In the genomic region with DNA sequence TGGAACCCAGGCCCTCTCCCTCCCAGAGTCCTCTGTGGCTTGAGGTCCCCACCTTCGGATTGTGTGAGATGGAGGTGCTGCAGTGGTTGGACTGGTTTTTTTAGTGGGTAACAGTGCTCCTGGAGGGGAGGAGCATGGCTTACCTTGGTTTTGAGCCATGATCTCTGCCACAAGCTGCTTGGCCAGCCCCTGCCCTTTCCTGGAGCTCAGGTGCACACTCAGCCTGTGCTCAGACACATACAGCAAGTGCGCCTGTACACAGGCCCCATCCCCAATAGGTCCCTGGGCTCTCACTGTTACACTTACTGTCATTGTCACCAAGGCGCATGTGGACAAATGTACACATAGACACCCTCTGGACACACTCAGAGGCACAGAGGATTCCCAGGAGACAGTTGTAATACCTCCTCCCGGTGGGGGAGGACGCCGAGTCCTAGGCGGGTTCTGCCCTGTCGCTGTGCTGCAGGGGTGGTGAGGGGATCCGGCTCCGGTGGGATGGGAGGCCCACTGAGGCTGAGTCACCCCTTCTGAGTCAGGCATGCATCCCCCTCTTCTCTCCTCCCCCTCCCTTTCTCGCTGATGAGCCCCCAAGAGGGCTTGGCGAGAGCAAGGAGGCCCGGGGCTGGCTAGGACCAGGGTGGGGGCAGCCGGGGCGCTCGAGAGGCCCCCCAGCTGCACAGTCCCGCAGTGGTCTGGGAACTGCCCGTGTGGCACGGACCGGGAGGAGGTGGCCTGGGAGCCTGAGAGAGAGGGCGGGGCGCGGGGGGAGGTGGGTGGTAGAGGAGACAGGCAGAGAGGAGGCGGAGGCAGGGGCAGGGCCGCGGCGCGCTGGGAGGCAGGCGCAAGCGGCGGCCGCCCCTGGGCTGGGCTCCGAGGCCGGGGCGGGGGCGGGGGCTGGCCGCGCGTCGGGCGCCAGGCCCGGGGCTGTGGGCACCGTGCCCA, we compare ENCODE assay signal across 8 cellular contexts. TPM values are rescaled to one million over a fixed set of nuclear protein-coding genes. Genes with fewer than 3 reads are reported as not detected.
DNase-seq lines count a peak whose midpoint lies in the region; ATAC-seq, FAIRE-seq and TF ChIP-seq lines count a peak whose summit lies in the region.

No MANE protein-coding gene starts in this region.

- H3K4me3 ChIP-seq in endothelial cell of umbilical vein (replicated peaks in 1 of 3; ENCODE audit: insufficient read depth in 1 of 3, low read depth in 1 of 3, low read length in 3 of 3): peak overlapping the region; percentile 27 to 44 (median 35)

- intact Hi-C loops in endothelial cell of umbilical vein (cut with micrococcal nuclease): no loop called here
- intact Hi-C loops in activated T-helper 2 cell treated with anti-CD3 and anti-CD28 coated beads, Interferon-gamma antibody, Interleukin-2, Interleukin-4, amounts not matched to agents 10 μg/mL and 5 μg/mL and 100 μg/mL, durations not matched to agents 14 hours and 24 hours and 36 hours (cut with micrococcal nuclease): no loop called here

- H2AFZ ChIP-seq in endothelial cell of umbilical vein (ENCODE audit: low read depth, low read length): peak overlapping the region; percentile 91

- dilution Hi-C loops in endothelial cell of umbilical vein (cut with MboI; ENCODE audit: extremely low pct_ligation_motif_present, low sequenced_read_pairs): no loop called here

- no peak for TF ChIP-seq POLR2A in endothelial cell of umbilical vein (IDR thresholded peaks at IDR 0.05; ENCODE audit: low read depth, low read length)

- H3K9me1 ChIP-seq in endothelial cell of umbilical vein (replicated peaks; ENCODE audit: control insufficient read depth, extremely low read depth, insufficient read depth, low read length): no peaks in the 10 kb centered on the region

- no peaks in the 10 kb centered on the region for H3K9me3 Mint-ChIP-seq in stimulated activated effector memory CD8-positive, alpha-beta T cell treated with anti-CD3 and anti-CD28 coated beads, Interleukin-12 subunit alpha, Interleukin-12 subunit beta, amount 100 ng/mL, for 72 hours
- H3K9me3 Mint-ChIP-seq in activated T-helper 2 cell treated with anti-CD3 and anti-CD28 coated beads, Interferon-gamma antibody, Interleukin-2, Interleukin-4, amounts not matched to agents 10 μg/mL and 5 μg/mL and 100 μg/mL, durations not matched to agents 14 hours and 24 hours and 36 hours: no peaks in the 10 kb centered on the region

- peaks cover 12% of the 10 kb centered on the region for H3K4me1 ChIP-seq in endothelial cell of umbilical vein (ENCODE audit: control insufficient read depth, extremely low read depth, insufficient read depth, low read length)

- H3K36me3 Mint-ChIP-seq in stimulated activated effector memory CD8-positive, alpha-beta T cell treated with anti-CD3 and anti-CD28 coated beads, Interleukin-12 subunit alpha, Interleukin-12 subunit beta, amount 100 ng/mL, for 72 hours: no peaks in the 10 kb centered on the region
- no peaks in the 10 kb centered on the region for H3K36me3 Mint-ChIP-seq in activated T-helper 2 cell treated with anti-CD3 and anti-CD28 coated beads, Interferon-gamma antibody, Interleukin-2, Interleukin-4, amounts not matched to agents 10 μg/mL and 5 μg/mL and 100 μg/mL, durations not matched to agents 14 hours and 24 hours and 36 hours (ENCODE audit: low read depth)

- no peaks in the 10 kb centered on the region for H3K27me3 ChIP-seq in endothelial cell of umbilical vein (ENCODE audit: control insufficient read depth in 2 of 2, insufficient read depth in 2 of 2, low read length in 2 of 2)

- FAIRE-seq in endothelial cell of umbilical vein (lab: Jason Lieb, UNC): peak; percentile 18

- peaks cover 36% of the 10 kb centered on the region for H3K27me3 Mint-ChIP-seq in activated T-helper 2 cell treated with anti-CD3 and anti-CD28 coated beads, Interferon-gamma antibody, Interleukin-2, Interleukin-4, amounts not matched to agents 10 μg/mL and 5 μg/mL and 100 μg/mL, durations not matched to agents 14 hours and 24 hours and 36 hours (ENCODE audit: low read depth)

- CTCF ChIA-PET in endothelial cell of umbilical vein (lab: Charles Lee): interaction anchor here (1.0 kb wide), 1 partner anchor 49 kb away, joined by 5 read pairs; no protein-coding TSS in a partner anchor

- no TSS peak for BruUV-seq in endothelial cell of umbilical vein (replicated peaks; lab: Mats Ljungman, UMichigan)

- ATAC-seq in stimulated activated effector memory CD8-positive, alpha-beta T cell treated with anti-CD3 and anti-CD28 coated beads, Interleukin-12 subunit alpha, Interleukin-12 subunit beta, amount 100 ng/mL, for 72 hours: peak; percentile 70

- H3K27ac ChIP-seq in endothelial cell of umbilical vein (ENCODE audit: insufficient read depth, low read depth, low read length): no peak overlapping the region

- POLR2A ChIA-PET in endothelial cell of umbilical vein (lab: Charles Lee): no interaction called here

- peak overlapping the region; percentile 50 for H3K4me2 ChIP-seq in endothelial cell of umbilical vein (ENCODE audit: insufficient read depth, low read length)

- no peaks in the 10 kb centered on the region for H3K9me3 ChIP-seq in endothelial cell of umbilical vein (replicated peaks; ENCODE audit: control insufficient read depth, insufficient read depth, low read length)

- no peaks in the 10 kb centered on the region for H4K20me1 ChIP-seq in endothelial cell of umbilical vein (replicated peaks; ENCODE audit: control insufficient read depth, extremely low read depth, insufficient read depth, low read length)

- H3K9ac ChIP-seq in endothelial cell of umbilical vein (replicated peaks; ENCODE audit: extremely low read depth, insufficient read depth, low read length): no peak overlapping the region

- H3K4me1 Mint-ChIP-seq in stimulated activated effector memory CD8-positive, alpha-beta T cell treated with anti-CD3 and anti-CD28 coated beads, Interleukin-12 subunit alpha, Interleukin-12 subunit beta, amount 100 ng/mL, for 72 hours: peaks cover 13% of the 10 kb centered on the region
- peaks cover 2% of the 10 kb centered on the region for H3K4me1 Mint-ChIP-seq in activated T-helper 2 cell treated with anti-CD3 and anti-CD28 coated beads, Interferon-gamma antibody, Interleukin-2, Interleukin-4, amounts not matched to agents 10 μg/mL and 5 μg/mL and 100 μg/mL, durations not matched to agents 14 hours and 24 hours and 36 hours (ENCODE audit: low read depth)

- no peaks in the 10 kb centered on the region for H3K79me2 ChIP-seq in endothelial cell of umbilical vein (ENCODE audit: control insufficient read depth, insufficient read depth, low read length)

- no peaks in the 10 kb centered on the region for H3K36me3 ChIP-seq in endothelial cell of umbilical vein (ENCODE audit: control insufficient read depth in 2 of 2, extremely low read depth in 1 of 2, insufficient read depth in 2 of 2, low read length in 2 of 2)

- H3K27ac Mint-ChIP-seq in stimulated activated effector memory CD8-positive, alpha-beta T cell treated with anti-CD3 and anti-CD28 coated beads, Interleukin-12 subunit alpha, Interleukin-12 subunit beta, amount 100 ng/mL, for 72 hours: no peak overlapping the region
- H3K27ac Mint-ChIP-seq in activated T-helper 2 cell treated with anti-CD3 and anti-CD28 coated beads, Interferon-gamma antibody, Interleukin-2, Interleukin-4, amounts not matched to agents 10 μg/mL and 5 μg/mL and 100 μg/mL, durations not matched to agents 14 hours and 24 hours and 36 hours: no peak overlapping the region

- DNase-seq in ELF-1 (ENCODE audit: low read depth, low spot score) (peak; percentile 45), NCI-H1694 treated with DMSO at 0.1 percent for 48 hours (lab: John Stamatoyannopoulos, UW) (peak; percentile 39), endothelial cell of umbilical vein (ENCODE audit: low read depth, low spot score) (peak; percentile 56), medulla oblongata (ENCODE audit: extremely low spot score) (peak; percentile 88), NK-92 (lab: John Stamatoyannopoulos, UW; ENCODE audit: unreplicated experiment) (no peak)
- peak; percentile 19 to 20 for DNase-seq in activated CD4-positive, alpha-beta T cell treated with anti-CD3 and anti-CD28 coated beads, Interleukin-2, amount 50 U/mL, for 4 hours
- no peak for DNase-seq in stimulated activated effector memory CD8-positive, alpha-beta T cell treated with anti-CD3 and anti-CD28 coated beads, Interleukin-12 subunit alpha, Interleukin-12 subunit beta, amount 100 ng/mL, for 72 hours (ENCODE audit: low spot score in 2 of 2)
- DNase-seq in activated T-helper 2 cell treated with anti-CD3 and anti-CD28 coated beads, Interferon-gamma antibody, Interleukin-2, Interleukin-4, amounts not matched to agents 10 μg/mL and 5 μg/mL and 100 μg/mL, durations not matched to agents 14 hours and 24 hours and 36 hours (ENCODE audit: low spot score): no peak

- no peak for TF ChIP-seq CTCF in endothelial cell of umbilical vein (IDR thresholded peaks at IDR 0.05; ENCODE audit: extremely low read depth in 1 of 2, insufficient read depth in 1 of 2, low read depth in 1 of 2, low read length in 2 of 2)

- peak overlapping the region; percentile 0 for H3K4me3 Mint-ChIP-seq in stimulated activated effector memory CD8-positive, alpha-beta T cell treated with anti-CD3 and anti-CD28 coated beads, Interleukin-12 subunit alpha, Interleukin-12 subunit beta, amount 100 ng/mL, for 72 hours
- no peak overlapping the region for H3K4me3 Mint-ChIP-seq in activated T-helper 2 cell treated with anti-CD3 and anti-CD28 coated beads, Interferon-gamma antibody, Interleukin-2, Interleukin-4, amounts not matched to agents 10 μg/mL and 5 μg/mL and 100 μg/mL, durations not matched to agents 14 hours and 24 hours and 36 hours (ENCODE audit: low read depth)

TF ChIP-seq in endothelial cell of umbilical vein, 7 proteins besides CTCF, POLR2A, EP300 and RAD21:
- TF ChIP-seq, protein P1, sequence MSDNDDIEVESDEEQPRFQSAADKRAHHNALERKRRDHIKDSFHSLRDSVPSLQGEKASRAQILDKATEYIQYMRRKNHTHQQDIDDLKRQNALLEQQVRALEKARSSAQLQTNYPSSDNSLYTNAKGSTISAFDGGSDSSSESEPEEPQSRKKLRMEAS (IDR thresholded peaks at IDR 0.05; ENCODE audit: insufficient read depth, insufficient read length): no peak
- TF ChIP-seq FOS (IDR thresholded peaks at IDR 0.05; ENCODE audit: borderline replicate concordance, insufficient read depth, low read length): peak; percentile 31

RNA-seq across cellular contexts. Expression of a gene that starts 0.5 kb away (rescaled TPM):
- 11.1 and 12.2 TPM in 2 replicates for total RNA-seq in endothelial cell of umbilical vein
- 6.1 and 18.9 TPM in 2 replicates for polyA plus RNA-seq in endothelial cell of umbilical vein
- polyA plus RNA-seq in endothelial cell of umbilical vein (2011; cell fraction: cytosol; rRNA removed): 5.9 and 6.1 TPM in 2 replicates
- 6.0 and 23.6 TPM in 2 replicates for polyA plus RNA-seq in endothelial cell of umbilical vein (2011; cell fraction: nucleus; rRNA removed)
- polyA plus RNA-seq in endothelial cell of umbilical vein (2012): 9.7 and 16.4 TPM in 2 replicates
- polyA minus RNA-seq in endothelial cell of umbilical vein: 10.1 and 12.4 TPM in 2 replicates
- polyA minus RNA-seq in endothelial cell of umbilical vein (2011; cell fraction: cytosol; rRNA and poly(A)+ RNA removed): 8.7 TPM
- 4.5 and 4.7 TPM in 2 replicates for polyA minus RNA-seq in endothelial cell of umbilical vein (2011; cell fraction: nucleus; rRNA and poly(A)+ RNA removed)
- 0.41 and 0.46 TPM in 2 replicates for total RNA-seq in activated T-helper 2 cell treated with anti-CD3 and anti-CD28 coated beads, Interferon-gamma antibody, Interleukin-2, Interleukin-4, amounts not matched to agents 10 μg/mL and 5 μg/mL and 100 μg/mL, durations not matched to agents 14 hours and 24 hours and 36 hours

Comparison
In these comparisons a context has a peak if more than half of its experiments do, and no peak if none do; other contexts are left out.
1. DNase-seq: peak in ELF-1 (single experiment), NCI-H1694 treated with DMSO at 0.1 percent for 48 hours (single experiment), activated CD4-positive, alpha-beta T cell treated with anti-CD3 and anti-CD28 coated beads, Interleukin-2, amount 50 U/mL, for 4 hours (2 of 2), endothelial cell of umbilical vein (single experiment) and medulla oblongata (single experiment); none in stimulated activated effector memory CD8-positive, alpha-beta T cell treated with anti-CD3 and anti-CD28 coated beads, Interleukin-12 subunit alpha, Interleukin-12 subunit beta, amount 100 ng/mL, for 72 hours (0 of 2), activated T-helper 2 cell treated with anti-CD3 and anti-CD28 coated beads, Interferon-gamma antibody, Interleukin-2, Interleukin-4, amounts not matched to agents 10 μg/mL and 5 μg/mL and 100 μg/mL, durations not matched to agents 14 hours and 24 hours and 36 hours (single experiment) and NK-92 (single experiment).